ENCODE assay signal across 29 cellular contexts in genomic region chr1:70496181-70496580, GRCh38.
"Had no signal": no experiment of that assay in that cellular context is flagged by ENCODE, and none has a peak within 500 bp of the region (broad histone marks: within the 10 kb centered on the region; RNA-seq: fewer than 3 reads in every experiment).

No MANE protein-coding gene starts in this region.

- H3K36me3 ChIP-seq: ascending aorta, breast epithelium, cardiac muscle cell had no signal

- H3K9me3 ChIP-seq: ascending aorta, breast epithelium had no signal

- H3K4me3 ChIP-seq: ascending aorta, breast epithelium, cardiac muscle cell, coronary artery, dorsolateral prefrontal cortex had no signal

- ATAC-seq: activated CD4-positive, alpha-beta T cell treated with anti-CD3 and anti-CD28 coated beads for 36 hours; activated CD8-positive, alpha-beta memory T cell treated with anti-CD3 and anti-CD28 coated beads, Interleukin-2, amount 10 ng/mL, durations not matched to agents 7 days and 5 days; activated CD8-positive, alpha-beta T cell treated with anti-CD3 and anti-CD28 coated beads, Interleukin-2, amount 10 ng/mL, durations not matched to agents 7 days and 5 days; activated naive CD4-positive, alpha-beta T cell treated with anti-CD3 and anti-CD28 coated beads, Interleukin-2, amount 50 U/mL, for 72 hours; activated T-cell treated with anti-CD3 and anti-CD28 coated beads, Interleukin-2, amount 50 U/mL, for 72 hours; esophagus mucosa; T-helper 17 cell had no signal

- DNase-seq: activated CD4-positive, alpha-beta memory T cell treated with anti-CD3 and anti-CD28 coated beads for 36 hours; activated CD4-positive, alpha-beta T cell treated with anti-CD3 and anti-CD28 coated beads for 36 hours; activated CD4-positive, alpha-beta T cell treated with anti-CD3 and anti-CD28 coated beads, Interleukin-2, amount 10 ng/mL, durations not matched to agents 24 days and 14 days; activated CD4-positive, CD25-positive, alpha-beta regulatory T cell; activated CD4-positive, CD25-positive, alpha-beta regulatory T cell treated with anti-CD3 and anti-CD28 coated beads, Interleukin-2, amount 50 U/mL, for 72 hours; activated CD8-positive, alpha-beta memory T cell treated with anti-CD3 and anti-CD28 coated beads, Interleukin-2, amount 10 ng/mL, durations not matched to agents 7 days and 5 days; activated CD8-positive, alpha-beta memory T cell treated with anti-CD3 and anti-CD28 coated beads, Interleukin-2, amount 50 U/mL, for 4 hours; activated CD8-positive, alpha-beta T cell treated with anti-CD3 and anti-CD28 coated beads, Interleukin-2, amount 10 ng/mL, durations not matched to agents 7 days and 5 days; activated gamma-delta T cell; activated naive CD4-positive, alpha-beta T cell; activated naive CD4-positive, alpha-beta T cell treated with anti-CD3 and anti-CD28 coated beads, Interleukin-2, amount 10 ng/mL, durations not matched to agents 7 days and 5 days; activated naive CD8-positive, alpha-beta T cell treated with anti-CD3 and anti-CD28 coated beads, Interleukin-2, amount 10 ng/mL, durations not matched to agents 7 days and 5 days; activated T-cell treated with anti-CD3 and anti-CD28 coated beads, Interleukin-2, amount 50 U/mL, for 24 hours; activated T-cell treated with anti-CD3 and anti-CD28 coated beads, Interleukin-2, amount 50 U/mL, for 72 hours; central memory CD4-positive, alpha-beta T cell; cerebellar nuclear complex; dorsolateral prefrontal cortex; effector memory CD4-positive, alpha-beta T cell; endodermal cell; foreskin fibroblast; T-helper 1 cell; T-helper 17 cell; T1000 had no signal

- H3K27ac ChIP-seq: ascending aorta, breast epithelium, cardiac muscle cell, coronary artery, dorsolateral prefrontal cortex had no signal

- H3K27me3 ChIP-seq: ascending aorta, breast epithelium, cardiac muscle cell, dorsolateral prefrontal cortex had no signal

- H3K4me1 ChIP-seq: ascending aorta, breast epithelium had no signal
